15 cellular contexts compared by ENCODE assay signal in the genomic region with DNA sequence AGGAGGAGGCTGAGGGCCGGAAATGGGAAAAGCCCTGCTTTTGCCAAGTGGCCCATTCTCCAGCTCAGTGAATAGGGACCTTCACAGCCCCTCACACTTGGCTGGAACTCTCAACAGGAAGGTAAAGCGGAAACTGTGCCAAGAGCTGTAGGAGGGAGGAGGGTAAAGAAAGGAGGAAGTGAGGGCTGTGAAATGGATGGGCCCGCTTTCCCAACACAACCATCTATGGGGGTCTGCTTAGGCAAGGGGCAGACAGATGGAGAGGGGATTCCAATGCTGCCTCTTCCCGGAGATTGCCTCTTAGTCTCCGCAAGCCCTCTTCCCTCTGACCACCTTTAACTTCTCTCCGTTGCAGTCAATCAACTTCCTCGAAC. TPM values are rescaled to one million over a fixed set of nuclear protein-coding genes. Genes with fewer than 3 reads are reported as not detected.
DNase-seq lines count a peak whose midpoint lies in the region; ATAC-seq, FAIRE-seq and TF ChIP-seq lines count a peak whose summit lies in the region.
"Had no signal": no experiment of that assay in that cellular context is flagged by ENCODE, and none has a peak within 500 bp of the region (broad histone marks: within the 10 kb centered on the region; RNA-seq: fewer than 3 reads in every experiment).

No MANE protein-coding gene starts in this region.

- H3K18ac ChIP-seq in H1 (ENCODE audit: extremely low read depth, low read length), result no peak overlapping the region

- H3K4me3 ChIP-seq in A673 (ENCODE audit: low read depth, low read length, poor library complexity, severe bottlenecking) (no peak overlapping the region), H1 (ENCODE audit: extremely low read depth in 1 of 4, insufficient read depth in 2 of 4, low read depth in 3 of 4, low read length in 4 of 4) (no peak overlapping the region), osteoblast (ENCODE audit: insufficient read depth, low read length) (no peak overlapping the region), Caco-2 (ENCODE audit: low read depth, low read length) (no peak overlapping the region)

- FAIRE-seq in H1 (lab: Jason Lieb, UNC), result no peak

- peaks cover 0 to 61% of the 10 kb centered on the region in 2 experiments; a peak in 3 of 4 replicates for H3K79me2 ChIP-seq in H1 (ENCODE audit: control insufficient read depth in 1 of 2, insufficient read depth in 2 of 2, low read length in 2 of 2)
- H3K79me2 ChIP-seq in osteoblast (ENCODE audit: insufficient read depth, low read length), result peaks cover 52% of the 10 kb centered on the region

- no peak overlapping the region for H2BK15ac ChIP-seq in H1 (ENCODE audit: low read length)

- TF ChIP-seq RAD21 in H1 (IDR thresholded peaks at IDR 0.05 in 1 of 2, conservative IDR thresholded peaks at IDR 0.05 in 1 of 2; ENCODE audit: low read depth in 2 of 2, low read length in 2 of 2), result no peak

- intact Hi-C loops in A673 (cut with micrococcal nuclease; ENCODE audit: unreplicated experiment), result loop anchor here (1.0 kb wide), 1 partner anchor 14 kb away; no protein-coding TSS in a partner anchor
- intact Hi-C loops in activated CD4-positive, alpha-beta T cell treated with anti-CD3 and anti-CD28 coated beads, Interleukin-2, amount 10 ng/mL, durations not matched to agents 24 days and 14 days (cut with micrococcal nuclease), result no loop called here
- intact Hi-C loops in Caco-2 (cut with micrococcal nuclease; ENCODE audit: unreplicated experiment), result no loop called here

- no peaks in the 10 kb centered on the region for H3K36me3 Mint-ChIP-seq in activated CD4-positive, alpha-beta T cell treated with anti-CD3 and anti-CD28 coated beads, Interleukin-2, amount 10 ng/mL, durations not matched to agents 24 days and 14 days (ENCODE audit: low read depth)
- no peaks in the 10 kb centered on the region for H3K36me3 Mint-ChIP-seq in Caco-2 (ENCODE audit: insufficient read depth, unreplicated experiment)
- H3K36me3 Mint-ChIP-seq: natural killer cell had no signal

- peaks cover 7% of the 10 kb centered on the region; the same call in 1 of the 2 replicates for H3K23me2 ChIP-seq in H1 (ENCODE audit: low read depth, low read length)

- H3K27ac ChIP-seq in A673 (ENCODE audit: low read depth, low read length, poor library complexity, severe bottlenecking) (peak overlapping the region; percentile 8), H1 (ENCODE audit: low read depth, low read length) (no peak overlapping the region), osteoblast (ENCODE audit: low read depth, low read length) (peak overlapping the region; percentile 92)
- H3K27ac ChIP-seq: epithelial cell of prostate had no signal

- no peak overlapping the region for H4K5ac ChIP-seq in H1 (ENCODE audit: insufficient read length, low read depth, low read length)

- no peak overlapping the region for H3K23ac ChIP-seq in H1 (ENCODE audit: insufficient read length)

- H3K4me3 Mint-ChIP-seq in activated CD4-positive, alpha-beta T cell treated with anti-CD3 and anti-CD28 coated beads, Interleukin-2, amount 10 ng/mL, durations not matched to agents 24 days and 14 days, result no peak overlapping the region
- no peak overlapping the region for H3K4me3 Mint-ChIP-seq in Caco-2 (ENCODE audit: unreplicated experiment)
- H3K4me3 Mint-ChIP-seq: natural killer cell; stimulated activated naive CD8-positive, alpha-beta T cell treated with anti-CD3 and anti-CD28 coated beads, Interleukin-15, Interleukin-2, amounts not matched to agents 100 ng/mL and 50 ng/mL, for 24 hours had no signal

- H3K9me3 ChIP-seq in A673 (ENCODE audit: low read depth, low read length, poor library complexity, severe bottlenecking) (no peaks in the 10 kb centered on the region), H1 (ENCODE audit: insufficient read depth in 2 of 2, low read depth in 1 of 2, low read length in 1 of 2) (no peaks in the 10 kb centered on the region), osteoblast (ENCODE audit: low read depth, low read length) (no peaks in the 10 kb centered on the region), Caco-2 (no peaks in the 10 kb centered on the region)

- no peak for DNase-seq in A673 (ENCODE audit: low spot score)
- DNase-seq in NOMO-1 treated with DMSO at 0.1 percent for 48 hours (lab: John Stamatoyannopoulos, UW; ENCODE audit: unreplicated experiment), result peak; percentile 61
- DNase-seq in H1 (ENCODE audit: low read depth in 1 of 2, low spot score in 2 of 2), result no peak
- no peak for DNase-seq in osteoblast (ENCODE audit: insufficient read length, low spot score, missing footprints)
- no peak for DNase-seq in activated CD4-positive, alpha-beta T cell treated with anti-CD3 and anti-CD28 coated beads, Interleukin-2, amount 10 ng/mL, durations not matched to agents 24 days and 14 days
- DNase-seq in omental fat pad (ENCODE audit: low spot score), result no peak
- DNase-seq in Caco-2, result no peak
- DNase-seq: natural killer cell; NCI-H1417; NK-92 treated with Interleukin-12 subunit alpha and Interleukin-12 subunit beta, amount 100 ng/mL, for 24 hours; stimulated activated CD4-positive, alpha-beta T cell treated with anti-CD3 and anti-CD28 coated beads, Interleukin-2, amount 100 ng/mL, for 24 hours; T-helper 2 cell had no signal

- H2BK5ac ChIP-seq in H1 (ENCODE audit: low read depth, low read length), result no peak overlapping the region

- peaks cover 3 to 10% of the 10 kb centered on the region in 2 experiments for H4K20me1 ChIP-seq in H1 (replicated peaks in 1 of 2; ENCODE audit: control insufficient read depth in 1 of 2, insufficient read depth in 2 of 2, low read length in 2 of 2)
- H4K20me1 ChIP-seq in osteoblast (ENCODE audit: insufficient read depth, low read length), result peaks cover 18% of the 10 kb centered on the region

- no peak overlapping the region for H2BK12ac ChIP-seq in H1 (ENCODE audit: low read depth, low read length)

- no peaks in the 10 kb centered on the region for H3K27me3 ChIP-seq in A673 (replicated peaks; ENCODE audit: insufficient read depth, low read depth, low read length, poor library complexity)
- no peaks in the 10 kb centered on the region; a peak in 1 of 7 replicates for H3K27me3 ChIP-seq in H1 (replicated peaks in 1 of 4; ENCODE audit: control insufficient read depth in 3 of 4, extremely low read depth in 1 of 4, insufficient read depth in 3 of 4, low read length in 3 of 4)
- no peaks in the 10 kb centered on the region for H3K27me3 ChIP-seq in osteoblast (ENCODE audit: insufficient read depth, low read length)
- H3K27me3 ChIP-seq in Caco-2 (replicated peaks; ENCODE audit: control insufficient read depth, insufficient read depth, low read length), result no peaks in the 10 kb centered on the region

- no peak overlapping the region for H3K14ac ChIP-seq in H1 (ENCODE audit: insufficient read length)

- no peak overlapping the region for H2BK20ac ChIP-seq in H1 (ENCODE audit: low read length)

- H3K36me3 ChIP-seq in A673 (ENCODE audit: insufficient read depth, low read length, poor library complexity, severe bottlenecking) (no peaks in the 10 kb centered on the region), H1 (ENCODE audit: control insufficient read depth in 2 of 4, insufficient read depth in 4 of 4, low read length in 3 of 4) (peaks cover 0 to 3% (median 1%) of the 10 kb centered on the region in 4 experiments; a peak in 3 of 8 replicates), osteoblast (ENCODE audit: insufficient read depth, low read length) (peaks cover 9% of the 10 kb centered on the region), Caco-2 (ENCODE audit: control insufficient read depth, insufficient read depth, low read length) (no peaks in the 10 kb centered on the region)

- peaks cover 15% of the 10 kb centered on the region for H3K79me1 ChIP-seq in H1 (ENCODE audit: low read depth, low read length)

- 95% methylated on average over 7 of the region's 7 CpGs; no CpG with 5 or more reads in 1 of the 2 experiments for WGBS in H1 (ENCODE audit: extremely low coverage in 1 of 2, insufficient coverage in 1 of 2, insufficient read length in 1 of 2, insufficient replicate concordance in 2 of 2, low coverage in 1 of 2, low lambda C conversion rate in 2 of 2, missing lambda C conversion rate in 1 of 2), 2 experiments

- H3K4me2 ChIP-seq in H1 (ENCODE audit: insufficient read depth in 1 of 2, low read depth in 2 of 2, low read length in 2 of 2), result no peak overlapping the region
- H3K4me2 ChIP-seq in osteoblast (ENCODE audit: insufficient read depth, low read length), result peak overlapping the region; percentile 30

- H2BK120ac ChIP-seq in H1 (replicated peaks; ENCODE audit: low read depth, low read length), result no peak overlapping the region

- H3K27me3 Mint-ChIP-seq in activated CD4-positive, alpha-beta T cell treated with anti-CD3 and anti-CD28 coated beads, Interleukin-2, amount 10 ng/mL, durations not matched to agents 24 days and 14 days, result peaks cover 15% of the 10 kb centered on the region
- no peaks in the 10 kb centered on the region for H3K27me3 Mint-ChIP-seq in Caco-2 (ENCODE audit: insufficient read depth, unreplicated experiment)

- no peak overlapping the region for H4K8ac ChIP-seq in H1 (ENCODE audit: extremely low read depth, insufficient read depth, low read length)

- H2AK5ac ChIP-seq in H1 (ENCODE audit: low read depth, low read length), result peak overlapping the region; percentile 16; the same call in 1 of the 2 replicates

- peaks cover 20% of the 10 kb centered on the region for H3K4me1 Mint-ChIP-seq in activated CD4-positive, alpha-beta T cell treated with anti-CD3 and anti-CD28 coated beads, Interleukin-2, amount 10 ng/mL, durations not matched to agents 24 days and 14 days
- H3K4me1 Mint-ChIP-seq in Caco-2 (ENCODE audit: low read depth, unreplicated experiment), result peaks cover 23% of the 10 kb centered on the region

- TF ChIP-seq EP300 in H1 (IDR thresholded peaks at IDR 0.05; ENCODE audit: borderline replicate concordance in 1 of 2, low read depth in 2 of 2, low read length in 2 of 2), result no peak

- no peak overlapping the region for H3K27ac Mint-ChIP-seq in activated CD4-positive, alpha-beta T cell treated with anti-CD3 and anti-CD28 coated beads, Interleukin-2, amount 10 ng/mL, durations not matched to agents 24 days and 14 days
- no peak overlapping the region for H3K27ac Mint-ChIP-seq in Caco-2 (ENCODE audit: unreplicated experiment)
- H3K27ac Mint-ChIP-seq: stimulated activated naive CD8-positive, alpha-beta T cell treated with anti-CD3 and anti-CD28 coated beads, Interleukin-15, Interleukin-2, amounts not matched to agents 100 ng/mL and 50 ng/mL, for 24 hours had no signal

- no peak overlapping the region for H4K91ac ChIP-seq in H1 (replicated peaks; ENCODE audit: insufficient read length, low read length)

- TF ChIP-seq CTCF in A673 (conservative IDR thresholded peaks at IDR 0.05; ENCODE audit: low read depth, low read length) (no peak), H1 (IDR thresholded peaks at IDR 0.05; ENCODE audit: control extremely low read depth in 1 of 3, insufficient read depth in 1 of 3, low read depth in 1 of 3, low read length in 3 of 3) (no peak), osteoblast (IDR thresholded peaks at IDR 0.05; ENCODE audit: extremely low read depth, low read depth, low read length) (no peak), omental fat pad (IDR thresholded peaks at IDR 0.05) (no peak), Caco-2 (IDR thresholded peaks at IDR 0.05; ENCODE audit: insufficient read depth in 1 of 2, low read depth in 1 of 2, low read length in 1 of 2, severe bottlenecking in 1 of 2, unreplicated experiment in 1 of 2) (no peak)

- H3K9ac ChIP-seq in H1 (replicated peaks in 1 of 4; ENCODE audit: extremely low read depth in 1 of 4, low read depth in 3 of 4, low read length in 3 of 4), result no peak overlapping the region

- H3K4ac ChIP-seq in H1 (replicated peaks; ENCODE audit: insufficient read length, low read depth, low read length), result no peak overlapping the region

- POLR2A ChIA-PET in A673 (lab: Charles Lee; ENCODE audit: low non-redundant PET), result no interaction called here
- POLR2A ChIA-PET in H1 (lab: Charles Lee; ENCODE audit: partially characterized antibody), result interaction anchor here (1.0 to 19.0 kb wide), 2 partner anchors 13 to 15 kb away, joined by 5 to 343 read pairs; no protein-coding TSS in a partner anchor
- POLR2A ChIA-PET in Caco-2 (lab: Charles Lee), result no interaction called here

- no peaks in the 10 kb centered on the region for H3K9me3 Mint-ChIP-seq in activated CD4-positive, alpha-beta T cell treated with anti-CD3 and anti-CD28 coated beads, Interleukin-2, amount 10 ng/mL, durations not matched to agents 24 days and 14 days
- no peaks in the 10 kb centered on the region for H3K9me3 Mint-ChIP-seq in Caco-2 (ENCODE audit: unreplicated experiment)
- H3K9me3 Mint-ChIP-seq: natural killer cell; stimulated activated naive CD8-positive, alpha-beta T cell treated with anti-CD3 and anti-CD28 coated beads, Interleukin-15, Interleukin-2, amounts not matched to agents 100 ng/mL and 50 ng/mL, for 24 hours had no signal

- no peak for TF ChIP-seq POLR2A in H1 (IDR thresholded peaks at IDR 0.05; ENCODE audit: control extremely low read depth in 1 of 2, low read depth in 2 of 2, low read length in 2 of 2)

- peaks cover 46% of the 10 kb centered on the region for H3K4me1 ChIP-seq in A673 (ENCODE audit: insufficient read depth, low read length, poor library complexity, severe bottlenecking)
- H3K4me1 ChIP-seq in H1 (replicated peaks in 1 of 4; ENCODE audit: control insufficient read depth in 3 of 4, insufficient read depth in 4 of 4, low read length in 3 of 4), result peaks cover 19 to 36% (median 28%) of the 10 kb centered on the region in 4 experiments
- H3K4me1 ChIP-seq in osteoblast (ENCODE audit: insufficient read depth, low read length), result peaks cover 57% of the 10 kb centered on the region
- H3K4me1 ChIP-seq in Caco-2, result peaks cover 4% of the 10 kb centered on the region; the same call in 1 of the 2 replicates

- H3K56ac ChIP-seq in H1 (replicated peaks; ENCODE audit: insufficient read length, low read depth, low read length), result no peak overlapping the region

- CTCF ChIA-PET in A673 (lab: Charles Lee), result no interaction called here
- CTCF ChIA-PET in H1 (lab: Charles Lee; ENCODE audit: partially characterized antibody), result interaction anchor here (0.9 to 42.0 kb wide), 6 partner anchors 4 to 282 kb away, joined by 3 to 1070 read pairs (median 3); a partner anchor contains a TSS
- CTCF ChIA-PET in Caco-2 (lab: Charles Lee), result no interaction called here

- no peak overlapping the region for H2AFZ ChIP-seq in H1 (ENCODE audit: low read length)
- no peak overlapping the region for H2AFZ ChIP-seq in osteoblast (ENCODE audit: low read length)

- ATAC-seq in HG03025 (IDR thresholded peaks at IDR 0.05; ENCODE audit: low FRiP score, unreplicated experiment) (no peak), omental fat pad (ENCODE audit: low FRiP score) (no peak)

- BruUV-seq in A673 (replicated peaks; lab: Mats Ljungman, UMichigan), result no TSS peak
- BruUV-seq in Caco-2 (replicated peaks; lab: Mats Ljungman, UMichigan), result no TSS peak

RNA-seq across cellular contexts. Expression of a gene that starts 5.2 kb away (rescaled TPM):
- total RNA-seq in A673 (2021), result 0.62 and 0.74 TPM in 2 replicates
- total RNA-seq in H1 (2021; fragmentation: NEBNext Ultra II Directional; extraction: Animal tissue kit (Norgen Biotek cat#: 25700)), result 10.9 and 11.5 TPM in 2 replicates
- polyA plus RNA-seq in H1 (2011; rRNA removed), result 4.2 and 5.7 TPM in 2 replicates
- polyA plus RNA-seq in H1 (2011; cell fraction: cytosol; rRNA removed), result 5.8 TPM
- 7.1 TPM for polyA plus RNA-seq in H1 (2011; cell fraction: nucleus; rRNA removed)
- 9.7 to 13.7 TPM (median 10.9 TPM) in 4 replicates for polyA plus RNA-seq in H1 (2012, experiment 1 of 2)
- 6.0 TPM for polyA plus RNA-seq in H1 (2012, experiment 2 of 2)
- polyA plus RNA-seq in H1 (2013, experiment 1 of 2), result 2.7 TPM
- polyA plus RNA-seq in H1 (2013, experiment 2 of 2), result 2.4 TPM
- 9.7 and 10.6 TPM in 2 replicates for polyA minus RNA-seq in H1 (2011; rRNA and poly(A)+ RNA removed)
- 3.5 TPM for polyA minus RNA-seq in H1 (2011; cell fraction: cytosol; rRNA and poly(A)+ RNA removed)
- polyA minus RNA-seq in H1 (2011; cell fraction: nucleus; rRNA and poly(A)+ RNA removed), result 15.2 TPM
- total RNA-seq in osteoblast, result 3.5 and 3.6 TPM in 2 replicates
- 2.4 and 2.6 TPM in 2 replicates for total RNA-seq in activated CD4-positive, alpha-beta T cell treated with anti-CD3 and anti-CD28 coated beads, Interleukin-2, amount 10 ng/mL, durations not matched to agents 24 days and 14 days
- total RNA-seq in omental fat pad, result 10 to 100 TPM in 1 of 4 donors, 1 to 10 TPM in 3; 2.1 to 21.3 (median 6.6) TPM
- 5.8 and 8.5 TPM in 2 replicates for total RNA-seq in Caco-2 (2022)

RNA-seq across cellular contexts. Expression of a gene that starts 21.7 kb away (rescaled TPM):
- 22.8 and 26.1 TPM in 2 replicates for total RNA-seq in A673 (2021)
- 24.7 and 25.4 TPM in 2 replicates for total RNA-seq in H1 (2021; fragmentation: NEBNext Ultra II Directional; extraction: Animal tissue kit (Norgen Biotek cat#: 25700))
- polyA plus RNA-seq in H1 (2011; rRNA removed), result 5.4 and 7.5 TPM in 2 replicates
- polyA plus RNA-seq in H1 (2011; cell fraction: cytosol; rRNA removed), result 9.9 TPM
- 5.2 TPM for polyA plus RNA-seq in H1 (2011; cell fraction: nucleus; rRNA removed)
- polyA plus RNA-seq in H1 (2012, experiment 1 of 2), result 11.0 to 15.2 TPM (median 12.3 TPM) in 4 replicates
- 2.0 TPM for polyA plus RNA-seq in H1 (2012, experiment 2 of 2)
- polyA plus RNA-seq in H1 (2013, experiment 1 of 2), result 14.9 TPM
- polyA plus RNA-seq in H1 (2013, experiment 2 of 2), result 14.6 TPM
- polyA minus RNA-seq in H1 (2011; rRNA and poly(A)+ RNA removed), result 12.3 and 17.1 TPM in 2 replicates
- 13.5 TPM for polyA minus RNA-seq in H1 (2011; cell fraction: cytosol; rRNA and poly(A)+ RNA removed)
- polyA minus RNA-seq in H1 (2011; cell fraction: nucleus; rRNA and poly(A)+ RNA removed), result 16.8 TPM
- 15.6 and 19.2 TPM in 2 replicates for total RNA-seq in osteoblast
- 18.7 and 24.2 TPM in 2 replicates for total RNA-seq in activated CD4-positive, alpha-beta T cell treated with anti-CD3 and anti-CD28 coated beads, Interleukin-2, amount 10 ng/mL, durations not matched to agents 24 days and 14 days
- total RNA-seq in omental fat pad, result 10 to 100 TPM; 12.8 to 24.7 (median 21.3) TPM
- 10.4 and 11.6 TPM in 2 replicates for total RNA-seq in Caco-2 (2022)
